Comparison of ENCODE assay signal across 1 cellular context in the genomic region with DNA sequence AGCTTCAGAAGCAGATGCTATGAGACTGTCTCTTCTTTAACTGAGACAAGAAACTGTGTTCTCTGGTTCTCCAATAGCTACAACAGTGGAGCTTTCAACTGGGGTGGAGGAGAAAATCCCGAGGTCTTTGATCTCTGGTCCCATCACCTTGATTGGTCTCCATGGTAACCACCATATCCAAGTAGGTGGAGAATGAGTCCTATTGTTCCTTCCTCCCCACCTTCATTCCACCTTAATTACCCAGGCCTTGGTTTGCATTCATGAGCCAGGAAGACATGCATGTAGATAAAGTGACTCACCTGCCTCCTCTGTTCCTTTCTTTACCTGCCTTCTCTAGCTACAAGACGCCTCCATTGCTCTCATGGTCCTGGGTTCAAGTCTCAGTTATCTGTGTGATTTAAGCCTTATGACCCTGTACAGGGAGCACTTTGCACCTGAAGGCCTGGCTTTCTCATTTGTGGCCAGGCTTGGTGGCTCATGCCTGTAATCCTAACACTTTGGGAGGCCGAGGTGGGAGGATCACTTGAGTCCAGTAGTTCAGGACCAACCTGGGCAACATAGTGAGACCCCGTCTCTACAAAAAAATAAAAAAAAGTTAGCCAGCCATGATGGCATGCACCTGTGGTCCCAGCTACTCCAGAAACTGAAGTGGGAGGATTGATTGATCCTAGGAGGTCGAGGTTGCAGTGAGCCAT.
TF ChIP-seq lines count a peak whose summit lies in the region.

No MANE protein-coding gene starts in this region.

TF ChIP-seq in GM23338, 12 proteins besides CTCF, POLR2A, EP300 and RAD21 (continued from another document):
- TF ChIP-seq, protein P1, sequence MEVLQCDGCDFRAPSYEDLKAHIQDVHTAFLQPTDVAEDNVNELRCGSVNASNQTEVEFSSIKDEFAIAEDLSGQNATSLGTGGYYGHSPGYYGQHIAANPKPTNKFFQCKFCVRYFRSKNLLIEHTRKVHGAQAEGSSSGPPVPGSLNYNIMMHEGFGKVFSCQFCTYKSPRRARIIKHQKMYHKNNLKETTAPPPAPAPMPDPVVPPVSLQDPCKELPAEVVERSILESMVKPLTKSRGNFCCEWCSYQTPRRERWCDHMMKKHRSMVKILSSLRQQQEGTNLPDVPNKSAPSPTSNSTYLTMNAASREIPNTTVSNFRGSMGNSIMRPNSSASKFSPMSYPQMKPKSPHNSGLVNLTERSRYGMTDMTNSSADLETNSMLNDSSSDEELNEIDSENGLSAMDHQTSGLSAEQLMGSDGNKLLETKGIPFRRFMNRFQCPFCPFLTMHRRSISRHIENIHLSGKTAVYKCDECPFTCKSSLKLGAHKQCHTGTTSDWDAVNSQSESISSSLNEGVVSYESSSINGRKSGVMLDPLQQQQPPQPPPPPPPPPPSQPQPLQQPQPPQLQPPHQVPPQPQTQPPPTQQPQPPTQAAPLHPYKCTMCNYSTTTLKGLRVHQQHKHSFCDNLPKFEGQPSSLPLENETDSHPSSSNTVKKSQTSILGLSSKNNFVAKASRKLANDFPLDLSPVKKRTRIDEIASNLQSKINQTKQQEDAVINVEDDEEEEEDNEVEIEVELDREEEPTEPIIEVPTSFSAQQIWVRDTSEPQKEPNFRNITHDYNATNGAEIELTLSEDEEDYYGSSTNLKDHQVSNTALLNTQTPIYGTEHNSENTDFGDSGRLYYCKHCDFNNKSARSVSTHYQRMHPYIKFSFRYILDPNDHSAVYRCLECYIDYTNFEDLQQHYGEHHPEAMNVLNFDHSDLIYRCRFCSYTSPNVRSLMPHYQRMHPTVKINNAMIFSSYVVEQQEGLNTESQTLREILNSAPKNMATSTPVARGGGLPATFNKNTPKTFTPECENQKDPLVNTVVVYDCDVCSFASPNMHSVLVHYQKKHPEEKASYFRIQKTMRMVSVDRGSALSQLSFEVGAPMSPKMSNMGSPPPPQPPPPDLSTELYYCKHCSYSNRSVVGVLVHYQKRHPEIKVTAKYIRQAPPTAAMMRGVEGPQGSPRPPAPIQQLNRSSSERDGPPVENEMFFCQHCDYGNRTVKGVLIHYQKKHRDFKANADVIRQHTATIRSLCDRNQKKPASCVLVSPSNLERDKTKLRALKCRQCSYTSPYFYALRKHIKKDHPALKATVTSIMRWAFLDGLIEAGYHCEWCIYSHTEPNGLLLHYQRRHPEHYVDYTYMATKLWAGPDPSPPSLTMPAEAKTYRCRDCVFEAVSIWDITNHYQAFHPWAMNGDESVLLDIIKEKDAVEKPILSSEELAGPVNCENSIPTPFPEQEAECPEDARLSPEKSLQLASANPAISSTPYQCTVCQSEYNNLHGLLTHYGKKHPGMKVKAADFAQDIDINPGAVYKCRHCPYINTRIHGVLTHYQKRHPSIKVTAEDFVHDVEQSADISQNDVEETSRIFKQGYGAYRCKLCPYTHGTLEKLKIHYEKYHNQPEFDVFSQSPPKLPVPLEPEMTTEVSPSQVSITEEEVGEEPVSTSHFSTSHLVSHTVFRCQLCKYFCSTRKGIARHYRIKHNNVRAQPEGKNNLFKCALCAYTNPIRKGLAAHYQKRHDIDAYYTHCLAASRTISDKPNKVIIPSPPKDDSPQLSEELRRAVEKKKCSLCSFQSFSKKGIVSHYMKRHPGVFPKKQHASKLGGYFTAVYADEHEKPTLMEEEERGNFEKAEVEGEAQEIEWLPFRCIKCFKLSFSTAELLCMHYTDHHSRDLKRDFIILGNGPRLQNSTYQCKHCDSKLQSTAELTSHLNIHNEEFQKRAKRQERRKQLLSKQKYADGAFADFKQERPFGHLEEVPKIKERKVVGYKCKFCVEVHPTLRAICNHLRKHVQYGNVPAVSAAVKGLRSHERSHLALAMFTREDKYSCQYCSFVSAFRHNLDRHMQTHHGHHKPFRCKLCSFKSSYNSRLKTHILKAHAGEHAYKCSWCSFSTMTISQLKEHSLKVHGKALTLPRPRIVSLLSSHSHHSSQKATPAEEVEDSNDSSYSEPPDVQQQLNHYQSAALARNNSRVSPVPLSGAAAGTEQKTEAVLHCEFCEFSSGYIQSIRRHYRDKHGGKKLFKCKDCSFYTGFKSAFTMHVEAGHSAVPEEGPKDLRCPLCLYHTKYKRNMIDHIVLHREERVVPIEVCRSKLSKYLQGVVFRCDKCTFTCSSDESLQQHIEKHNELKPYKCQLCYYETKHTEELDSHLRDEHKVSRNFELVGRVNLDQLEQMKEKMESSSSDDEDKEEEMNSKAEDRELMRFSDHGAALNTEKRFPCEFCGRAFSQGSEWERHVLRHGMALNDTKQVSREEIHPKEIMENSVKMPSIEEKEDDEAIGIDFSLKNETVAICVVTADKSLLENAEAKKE (CRISPR knock-in tag; IDR thresholded peaks at IDR 0.05): no peak
- no peak for TF ChIP-seq POLR2AphosphoS5 (IDR thresholded peaks at IDR 0.05; ENCODE audit: low read depth)
TF ChIP-seq in GM23338: peak in this region for 0.
